Comparison of ENCODE assay signal across 1 cellular context in genomic region chr19:3283886-3284657, GRCh38.
TF ChIP-seq lines count a peak whose summit lies in the region.

No MANE protein-coding gene starts in this region.

TF ChIP-seq in HepG2, 621 proteins besides CTCF, POLR2A, EP300 and RAD21 (continued from another document and continues in another):
- TF ChIP-seq ZNF280B (CRISPR knock-in tag; IDR thresholded peaks at IDR 0.05; ENCODE audit: borderline replicate concordance) (no peak), MED13 (CRISPR knock-in tag; IDR thresholded peaks at IDR 0.05) (no peak), ZNF598 (CRISPR knock-in tag; IDR thresholded peaks at IDR 0.05; ENCODE audit: borderline replicate concordance) (no peak), MXD3 (CRISPR knock-in tag; IDR thresholded peaks at IDR 0.05) (no peak), RFX5 (IDR thresholded peaks at IDR 0.05; ENCODE audit: low read depth, low read length) (no peak), ZNF652 (CRISPR knock-in tag; IDR thresholded peaks at IDR 0.05; ENCODE audit: borderline replicate concordance, low read depth) (no peak), ZNF234 (CRISPR knock-in tag; conservative IDR thresholded peaks at IDR 0.05) (no peak), ZFP37 (CRISPR knock-in tag; IDR thresholded peaks at IDR 0.05; ENCODE audit: borderline replicate concordance) (no peak), DNMT3B (CRISPR knock-in tag; conservative IDR thresholded peaks at IDR 0.05) (no peak), TRIM22 (IDR thresholded peaks at IDR 0.05) (no peak), RBAK (CRISPR knock-in tag; IDR thresholded peaks at IDR 0.05) (no peak), TAF15 (IDR thresholded peaks at IDR 0.05; ENCODE audit: low read depth, low read length, poor library complexity, severe bottlenecking) (no peak), NCOA2 (CRISPR knock-in tag; IDR thresholded peaks at IDR 0.05) (no peak), USF2 (IDR thresholded peaks at IDR 0.05; ENCODE audit: low read depth, low read length) (no peak), USF2 (CRISPR knock-in tag; IDR thresholded peaks at IDR 0.05; ENCODE audit: borderline replicate concordance) (no peak), SMAD3 (CRISPR knock-in tag; IDR thresholded peaks at IDR 0.05) (no peak), NFRKB (IDR thresholded peaks at IDR 0.05) (no peak), RARA (CRISPR knock-in tag; IDR thresholded peaks at IDR 0.05) (peak; percentile 51; the same call in 1 of the 2 replicates), HNRNPLL (IDR thresholded peaks at IDR 0.05; ENCODE audit: low read depth, low read length, poor library complexity, severe bottlenecking) (no peak), REXO4 (CRISPR knock-in tag; IDR thresholded peaks at IDR 0.05; ENCODE audit: borderline replicate concordance) (no peak), SALL2 (CRISPR knock-in tag; IDR thresholded peaks at IDR 0.05) (no peak), ZNF318 (CRISPR knock-in tag; IDR thresholded peaks at IDR 0.05) (no peak), NBN (conservative IDR thresholded peaks at IDR 0.05) (no peak), NR2F6 (IDR thresholded peaks at IDR 0.05) (no peak), NR2F6 (CRISPR knock-in tag; IDR thresholded peaks at IDR 0.05) (0 out of 2 replicates have a peak, but pooled peaks have one; percentile 14), ZNF180 (CRISPR knock-in tag; IDR thresholded peaks at IDR 0.05; ENCODE audit: borderline replicate concordance, low read depth) (no peak), ZNF576 (CRISPR knock-in tag; IDR thresholded peaks at IDR 0.05) (no peak), SMAD1 (CRISPR knock-in tag; IDR thresholded peaks at IDR 0.05; ENCODE audit: borderline replicate concordance, low read depth) (0 out of 2 replicates have a peak, but pooled peaks have one; percentile 17), NR2C2 (CRISPR knock-in tag; IDR thresholded peaks at IDR 0.05; ENCODE audit: borderline replicate concordance) (0 out of 2 replicates have a peak, but pooled peaks have one; percentile 15), HIVEP1 (CRISPR knock-in tag; IDR thresholded peaks at IDR 0.05) (no peak), ELF4 (CRISPR knock-in tag; IDR thresholded peaks at IDR 0.05; ENCODE audit: borderline replicate concordance) (no peak), NR0B2 (CRISPR knock-in tag; IDR thresholded peaks at IDR 0.05) (no peak), GATAD2A (CRISPR knock-in tag; IDR thresholded peaks at IDR 0.05) (no peak), ZNF75D (CRISPR knock-in tag; IDR thresholded peaks at IDR 0.05; ENCODE audit: borderline replicate concordance) (no peak), SUZ12 (IDR thresholded peaks at IDR 0.05; ENCODE audit: low read depth, low read length) (no peak), ZNF12 (CRISPR knock-in tag; IDR thresholded peaks at IDR 0.05) (no peak), ZNF770 (CRISPR knock-in tag; IDR thresholded peaks at IDR 0.05) (peak; percentile 91), ZNF780A (CRISPR knock-in tag; IDR thresholded peaks at IDR 0.05) (no peak), MXD4 (CRISPR knock-in tag; IDR thresholded peaks at IDR 0.05) (no peak), CBFB (CRISPR knock-in tag; IDR thresholded peaks at IDR 0.05) (no peak), THAP9 (CRISPR knock-in tag; IDR thresholded peaks at IDR 0.05; ENCODE audit: borderline replicate concordance) (0 out of 2 replicates have a peak, but pooled peaks have one; percentile 14), TARDBP (CRISPR knock-in tag; IDR thresholded peaks at IDR 0.05) (peak; percentile 14; the same call in 1 of the 2 replicates), SRSF9 (IDR thresholded peaks at IDR 0.05; ENCODE audit: borderline replicate concordance, insufficient read depth, low read depth, low read length, poor library complexity, severe bottlenecking) (no peak), ZNF121 (CRISPR knock-in tag; IDR thresholded peaks at IDR 0.05) (peak; percentile 40), ARHGAP35 (CRISPR knock-in tag; IDR thresholded peaks at IDR 0.05; ENCODE audit: borderline replicate concordance) (no peak), FOXK2 (IDR thresholded peaks at IDR 0.05) (no peak), HDAC1 (CRISPR knock-in tag; IDR thresholded peaks at IDR 0.05) (no peak), ZNF333 (CRISPR knock-in tag; IDR thresholded peaks at IDR 0.05; ENCODE audit: borderline replicate concordance) (no peak)
